ENCODE assay signal across 8 cellular contexts in genomic region chr15:60397772-60398445, GRCh38. TPM values are rescaled to one million over a fixed set of nuclear protein-coding genes. Genes with fewer than 3 reads are reported as not detected.
A peak's percentile ranks its signal among the peaks of the same experiment; 100 is the strongest.
DNase-seq lines count a peak whose midpoint lies in the region; ATAC-seq, FAIRE-seq and TF ChIP-seq lines count a peak whose summit lies in the region.

TSS of gene ANXA2 (minus strand) at chr15:60397986. CDS start at chr15:60386075, 11,911 bp downstream.

- WGBS in H1 (ENCODE audit: extremely low coverage in 1 of 2, insufficient coverage in 1 of 2, insufficient read length in 1 of 2, insufficient replicate concordance in 2 of 2, low coverage in 1 of 2, low lambda C conversion rate in 2 of 2, missing lambda C conversion rate in 1 of 2), 2 experiments = 0% methylated on average over 35 of the region's 53 CpGs; no CpG with 5 or more reads in 1 of the 2 experiments

- no peak within 1 kb of the TSS for H3K23ac ChIP-seq in H1 (ENCODE audit: insufficient read length)

- peaks cover 4% of the 10 kb centered on the region for H3K36me3 Mint-ChIP-seq in mesothelial cell of epicardium

- H4K8ac ChIP-seq in H1 (ENCODE audit: extremely low read depth, insufficient read depth, low read length) = peak within 1 kb of the TSS; percentile 90

- H3K9ac ChIP-seq in H1 (replicated peaks in 1 of 4; ENCODE audit: extremely low read depth in 1 of 4, low read depth in 3 of 4, low read length in 3 of 4) = peak within 1 kb of the TSS; percentile 36 to 89 (median 62)

- no peak within 1 kb of the TSS for H3K4ac ChIP-seq in H1 (replicated peaks; ENCODE audit: insufficient read length, low read depth, low read length)

- no peaks in the 10 kb centered on the region for H3K9me3 ChIP-seq in H1 (ENCODE audit: insufficient read depth in 2 of 2, low read depth in 1 of 2, low read length in 1 of 2)

- H2BK12ac ChIP-seq in H1 (ENCODE audit: low read depth, low read length) = peak within 1 kb of the TSS; percentile 29

- peak within 1 kb of the TSS; percentile 74 to 95 for H3K4me2 ChIP-seq in H1 (ENCODE audit: insufficient read depth in 1 of 2, low read depth in 2 of 2, low read length in 2 of 2)

- no peak within 1 kb of the TSS for H4K91ac ChIP-seq in H1 (replicated peaks; ENCODE audit: insufficient read length, low read length)

- H3K27me3 ChIP-seq in H1 (replicated peaks in 1 of 4; ENCODE audit: control insufficient read depth in 3 of 4, extremely low read depth in 1 of 4, insufficient read depth in 3 of 4, low read length in 3 of 4) = peaks cover 0 to 12% (median 6%) of the 10 kb centered on the region in 4 experiments; a peak in 6 of 7 replicates

- no peak for FAIRE-seq in H1 (lab: Jason Lieb, UNC)

- H2BK20ac ChIP-seq in H1 (ENCODE audit: low read length) = no peak within 1 kb of the TSS

- H3K79me2 ChIP-seq in H1 (ENCODE audit: control insufficient read depth in 1 of 2, insufficient read depth in 2 of 2, low read length in 2 of 2) = peaks cover 0 to 13% of the 10 kb centered on the region in 2 experiments; a peak in 2 of 4 replicates

- H3K23me2 ChIP-seq in H1 (ENCODE audit: low read depth, low read length) = peaks cover 12% of the 10 kb centered on the region; the same call in 1 of the 2 replicates

- CTCF ChIA-PET in H1 (lab: Charles Lee; ENCODE audit: partially characterized antibody) = interaction anchor here (0.5 to 2.6 kb wide), 6 partner anchors 36 to 346 kb away, joined by 3 to 9 read pairs (median 3); no protein-coding TSS in a partner anchor

- H2BK15ac ChIP-seq in H1 (ENCODE audit: low read length) = no peak within 1 kb of the TSS

- H3K36me3 ChIP-seq in H1 (ENCODE audit: control insufficient read depth in 2 of 4, insufficient read depth in 4 of 4, low read length in 3 of 4) = peaks cover 0 to 13% (median 0%) of the 10 kb centered on the region in 4 experiments; a peak in 1 of 8 replicates

- peaks cover 4 to 18% (median 16%) of the 10 kb centered on the region in 4 experiments for H3K4me1 ChIP-seq in H1 (replicated peaks in 1 of 4; ENCODE audit: control insufficient read depth in 3 of 4, insufficient read depth in 4 of 4, low read length in 3 of 4)

- POLR2A ChIA-PET in H1 (lab: Charles Lee; ENCODE audit: partially characterized antibody) = interaction anchor here (0.5 to 2.6 kb wide), 15 partner anchors 8 to 1065 kb away, joined by 3 to 12 read pairs (median 5); no protein-coding TSS in a partner anchor

- TF ChIP-seq EP300 in H1 (IDR thresholded peaks at IDR 0.05; ENCODE audit: borderline replicate concordance in 1 of 2, low read depth in 2 of 2, low read length in 2 of 2) = no peak

- TF ChIP-seq CTCF in H1 (IDR thresholded peaks at IDR 0.05; ENCODE audit: control extremely low read depth in 1 of 3, insufficient read depth in 1 of 3, low read depth in 1 of 3, low read length in 3 of 3) (no peak), mesothelial cell of epicardium (IDR thresholded peaks at IDR 0.05; ENCODE audit: unreplicated experiment) (no peak)

- TF ChIP-seq POLR2A in H1 (IDR thresholded peaks at IDR 0.05; ENCODE audit: control extremely low read depth in 1 of 2, low read depth in 2 of 2, low read length in 2 of 2) = peak in 1 of 2 experiments; percentile 44; a peak in 2 of 3 replicates

- no peak within 1 kb of the TSS for H3K56ac ChIP-seq in H1 (replicated peaks; ENCODE audit: insufficient read length, low read depth, low read length)

- DNase-seq in NCI-H2227 (lab: John Stamatoyannopoulos, UW; ENCODE audit: unreplicated experiment) (peak; percentile 36), NCI-H2227 treated with DMSO at 0.1 percent for 48 hours (lab: John Stamatoyannopoulos, UW) (no peak), NCI-H446 treated with DMSO at 0.1 percent for 48 hours (lab: John Stamatoyannopoulos, UW) (peak; percentile 70), H1 (ENCODE audit: low read depth in 1 of 2, low spot score in 2 of 2) (peak in 1 of 2 experiments; percentile 79), mesothelial cell of epicardium (ENCODE audit: low spot score in 2 of 2, unreplicated experiment in 2 of 2) (peak; percentile 60 to 72)
- DNase-seq in activated CD8-positive, alpha-beta memory T cell treated with anti-CD3 and anti-CD28 coated beads for 24 hours = peak; percentile 89
- DNase-seq in stimulated activated CD8-positive, alpha-beta memory T cell treated with anti-CD3 and anti-CD28 coated beads, Interleukin-4, amount 100 ng/mL, for 4 hours (ENCODE audit: low read depth in 2 of 2, low spot score in 1 of 2) = peak; percentile 54 to 73

- H2BK120ac ChIP-seq in H1 (replicated peaks; ENCODE audit: low read depth, low read length) = no peak within 1 kb of the TSS

- H2AK5ac ChIP-seq in H1 (ENCODE audit: low read depth, low read length) = no peak within 1 kb of the TSS; the same call in 1 of the 2 replicates

- H4K20me1 ChIP-seq in H1 (replicated peaks in 1 of 2; ENCODE audit: control insufficient read depth in 1 of 2, insufficient read depth in 2 of 2, low read length in 2 of 2) = peaks cover 0 to 5% of the 10 kb centered on the region in 2 experiments

- H3K27me3 Mint-ChIP-seq in mesothelial cell of epicardium (ENCODE audit: low read depth) = peaks cover 3% of the 10 kb centered on the region

- H3K27ac Mint-ChIP-seq in mesothelial cell of epicardium = peak within 1 kb of the TSS; percentile 99

- H2AFZ ChIP-seq in H1 (ENCODE audit: low read length) = peak within 1 kb of the TSS; percentile 97

- H4K5ac ChIP-seq in H1 (ENCODE audit: insufficient read length, low read depth, low read length) = peak within 1 kb of the TSS; percentile 38

- H3K4me1 Mint-ChIP-seq in mesothelial cell of epicardium = peaks cover 77% of the 10 kb centered on the region

- H3K27ac ChIP-seq in H1 (ENCODE audit: low read depth, low read length) = peak within 1 kb of the TSS; percentile 50

- no peaks in the 10 kb centered on the region for H3K9me3 Mint-ChIP-seq in mesothelial cell of epicardium

- peak within 1 kb of the TSS; percentile 68; the same call in 1 of the 2 replicates for H2BK5ac ChIP-seq in H1 (ENCODE audit: low read depth, low read length)

- no peak for TF ChIP-seq RAD21 in H1 (IDR thresholded peaks at IDR 0.05 in 1 of 2, conservative IDR thresholded peaks at IDR 0.05 in 1 of 2; ENCODE audit: low read depth in 2 of 2, low read length in 2 of 2)

- H3K14ac ChIP-seq in H1 (ENCODE audit: insufficient read length) = no peak within 1 kb of the TSS

- H3K79me1 ChIP-seq in H1 (ENCODE audit: low read depth, low read length) = peaks cover 7% of the 10 kb centered on the region; the same call in 1 of the 2 replicates

- peak within 1 kb of the TSS; percentile 90 for H3K4me3 Mint-ChIP-seq in mesothelial cell of epicardium

- peak within 1 kb of the TSS; percentile 58 to 80 (median 72) for H3K4me3 ChIP-seq in H1 (ENCODE audit: extremely low read depth in 1 of 4, insufficient read depth in 2 of 4, low read depth in 3 of 4, low read length in 4 of 4)

- peak; percentile 71 for ATAC-seq in HG02840 (IDR thresholded peaks at IDR 0.05; ENCODE audit: low FRiP score, unreplicated experiment)

- H3K18ac ChIP-seq in H1 (ENCODE audit: extremely low read depth, low read length) = peak within 1 kb of the TSS; percentile 79

TF ChIP-seq in H1, 55 proteins besides CTCF, POLR2A, EP300 and RAD21 (continues in another document):
- TF ChIP-seq TAF7 (optimal IDR thresholded peaks at IDR 0.05; ENCODE audit: borderline replicate concordance, low read depth, low read length) = peak; percentile 62
- peak; percentile 40; the same call in 1 of the 2 replicates for TF ChIP-seq PHF8 (conservative IDR thresholded peaks at IDR 0.05; ENCODE audit: low read depth, low read length)
- TF ChIP-seq POU5F1 (IDR thresholded peaks at IDR 0.05; ENCODE audit: low read depth, low read length) = no peak
- TF ChIP-seq TBP (IDR thresholded peaks at IDR 0.05; ENCODE audit: low read depth, low read length) = peak; percentile 86
- TF ChIP-seq GABPA (IDR thresholded peaks at IDR 0.05; ENCODE audit: borderline replicate concordance, insufficient read depth, low read length) = no peak

RNA-seq across cellular contexts. Expression of gene ANXA2, which starts in this region (rescaled TPM):
- 214 and 217 TPM in 2 replicates for total RNA-seq in H1 (2021; fragmentation: NEBNext Ultra II Directional; extraction: Animal tissue kit (Norgen Biotek cat#: 25700))
- polyA plus RNA-seq in H1 (2011; rRNA removed) = 112 and 178 TPM in 2 replicates
- polyA plus RNA-seq in H1 (2011; cell fraction: cytosol; rRNA removed) = 228 TPM
- polyA plus RNA-seq in H1 (2011; cell fraction: nucleus; rRNA removed) = 144 TPM
- polyA plus RNA-seq in H1 (2012, experiment 1 of 2) = 229 to 280 TPM (median 248 TPM) in 4 replicates
- polyA plus RNA-seq in H1 (2012, experiment 2 of 2) = 69.2 TPM
- polyA plus RNA-seq in H1 (2013, experiment 1 of 2) = 228 TPM
- polyA plus RNA-seq in H1 (2013, experiment 2 of 2) = 226 TPM
- polyA minus RNA-seq in H1 (2011; rRNA and poly(A)+ RNA removed) = 230 and 269 TPM in 2 replicates
- 74.2 TPM for polyA minus RNA-seq in H1 (2011; cell fraction: cytosol; rRNA and poly(A)+ RNA removed)
- polyA minus RNA-seq in H1 (2011; cell fraction: nucleus; rRNA and poly(A)+ RNA removed) = 106 TPM
- total RNA-seq in mesothelial cell of epicardium = 1,031 to 1,044 TPM (median 1,040 TPM) in 3 replicates
